ENCODE assay signal across 16 cellular contexts in genomic region chr17:64747938-64748540, GRCh38.
DNase-seq lines count a peak whose midpoint lies in the region; ATAC-seq and TF ChIP-seq lines count a peak whose summit lies in the region.
"Had no signal": no experiment of that assay in that cellular context is flagged by ENCODE, and none has a peak within 500 bp of the region (broad histone marks: within the 10 kb centered on the region; RNA-seq: fewer than 3 reads in every experiment).

No MANE protein-coding gene starts in this region.

- peaks cover 26% of the 10 kb centered on the region for H3K36me3 ChIP-seq in adipocyte (ENCODE audit: control insufficient read depth, insufficient read depth, low read length, severe bottlenecking)

- peaks cover 16% of the 10 kb centered on the region for H3K4me1 ChIP-seq in adipocyte (ENCODE audit: control insufficient read depth, insufficient read depth, low read length)
- H3K4me1 ChIP-seq: parathyroid adenoma had no signal

- H3K4me3 ChIP-seq in AG10803 (ENCODE audit: low read length): no peak overlapping the region
- H3K4me3 ChIP-seq in adipocyte (ENCODE audit: low read length): peak overlapping the region; percentile 22
- peak overlapping the region; percentile 23 for H3K4me3 ChIP-seq in fibroblast of pulmonary artery (replicated peaks; ENCODE audit: low read depth, low read length)

- H3K9me3 ChIP-seq in adipocyte (ENCODE audit: control insufficient read depth, low read length): no peaks in the 10 kb centered on the region

- H3K36me3 Mint-ChIP-seq in nephron (ENCODE audit: low read depth): peaks cover 12% of the 10 kb centered on the region

- peak overlapping the region; percentile 90 to 97 (median 95) for H3K27ac Mint-ChIP-seq in nephron
- H3K27ac Mint-ChIP-seq: B cell, memory B cell had no signal

- no peaks in the 10 kb centered on the region for H3K27me3 ChIP-seq in adipocyte (replicated peaks; ENCODE audit: control insufficient read depth, insufficient read depth, low read length)

- peak; percentile 58 for DNase-seq in AG10803 (ENCODE audit: low read depth)
- DNase-seq in adipocyte (ENCODE audit: low read depth): peak; percentile 52
- DNase-seq in fibroblast of pulmonary artery (ENCODE audit: low read depth): peak; percentile 83
- no peak for DNase-seq in activated T-cell treated with anti-CD3 and anti-CD28 coated beads for 4 hours
- DNase-seq in stimulated activated CD4-positive, alpha-beta T cell treated with anti-CD3 and anti-CD28 coated beads, Interleukin-4, amount 100 ng/mL, for 1 hour: no peak
- no peak for DNase-seq in T-helper 2 cell
- DNase-seq: activated CD4-positive, alpha-beta T cell treated with anti-CD3 and anti-CD28 coated beads, Interleukin-2, amount 50 U/mL, for 4 hours; DMS 273 treated with DMSO at 0.1 percent for 48 hours; HCEC 1CT; MM.1S; NCI-H82 had no signal

- no peak for ATAC-seq in GM21619 (IDR thresholded peaks at IDR 0.05; ENCODE audit: unreplicated experiment)

- H3K27me3 Mint-ChIP-seq in nephron (ENCODE audit: low read depth): no peaks in the 10 kb centered on the region
- H3K27me3 Mint-ChIP-seq: B cell, memory B cell had no signal

- TF ChIP-seq CTCF in AG10803 (conservative IDR thresholded peaks at IDR 0.05; ENCODE audit: low read length) (no peak), fibroblast of pulmonary artery (IDR thresholded peaks at IDR 0.05; ENCODE audit: low read length, missing control alignments) (no peak), nephron (IDR thresholded peaks at IDR 0.05; ENCODE audit: unreplicated experiment in 3 of 3) (no peak)

- no peaks in the 10 kb centered on the region for H3K9me3 Mint-ChIP-seq in nephron
- H3K9me3 Mint-ChIP-seq: memory B cell had no signal

- peaks cover 11% of the 10 kb centered on the region for H3K4me1 Mint-ChIP-seq in nephron
- H3K4me1 Mint-ChIP-seq: B cell, memory B cell had no signal

- peak overlapping the region; percentile 13 for H3K9ac ChIP-seq in adipocyte (ENCODE audit: low read length)
- H3K9ac ChIP-seq: parathyroid adenoma had no signal

- no peak overlapping the region for H3K4me3 Mint-ChIP-seq in nephron
- H3K4me3 Mint-ChIP-seq: B cell, memory B cell had no signal

Comparison
In these comparisons a context has a peak if more than half of its experiments do, and no peak if none do; other contexts are left out.
1. DNase-seq: peak in AG10803 (single experiment), adipocyte (single experiment) and fibroblast of pulmonary artery (single experiment); none in activated T-cell treated with anti-CD3 and anti-CD28 coated beads for 4 hours (single experiment), stimulated activated CD4-positive, alpha-beta T cell treated with anti-CD3 and anti-CD28 coated beads, Interleukin-4, amount 100 ng/mL, for 1 hour (single experiment) and T-helper 2 cell (0 of 5).